19 cellular contexts compared by ENCODE assay signal in genomic region chr18:26648509-26649192, GRCh38.
DNase-seq lines count a peak whose midpoint lies in the region; ATAC-seq, FAIRE-seq and TF ChIP-seq lines count a peak whose summit lies in the region.
"Had no signal": no experiment of that assay in that cellular context is flagged by ENCODE, and none has a peak within 500 bp of the region (broad histone marks: within the 10 kb centered on the region; RNA-seq: fewer than 3 reads in every experiment).

No MANE protein-coding gene starts in this region.

- no peaks in the 10 kb centered on the region for H3K36me3 ChIP-seq in mesendoderm (ENCODE audit: control insufficient read depth, insufficient read depth, low read length)
- H3K36me3 ChIP-seq: BE2C, HAP-1 had no signal

- no peak overlapping the region for H4K5ac ChIP-seq in mesendoderm (ENCODE audit: low read length)

- peak; percentile 8 to 39 for DNase-seq in NCI-H524 (lab: John Stamatoyannopoulos, UW)
- DNase-seq in NCI-H524 treated with DMSO at 0.1 percent for 48 hours (lab: John Stamatoyannopoulos, UW) = no peak
- no peak for DNase-seq in GM12892 (ENCODE audit: insufficient read length)
- DNase-seq in NCI-H82 (lab: John Stamatoyannopoulos, UW) = peak; percentile 71
- peak; percentile 87 for DNase-seq in mesendoderm
- no peak for DNase-seq in SIG-M5 treated with dmso at 0.1 percent for 504 hours (lab: John Stamatoyannopoulos, UW; ENCODE audit: unreplicated experiment)
- no peak for DNase-seq in occipital lobe (lab: John Stamatoyannopoulos, UW)
- DNase-seq: 8988T; Calu3; CD4-positive, alpha-beta T cell; DMS79 treated with DMSO at 0.1 percent for 48 hours; MV-4-11; NCI-H1930; SHP77; T-helper 17 cell had no signal

- H3K56ac ChIP-seq in mesendoderm (ENCODE audit: low read length) = peak overlapping the region; percentile 58

- no peak overlapping the region for H3K4ac ChIP-seq in mesendoderm (ENCODE audit: low read depth, low read length)

- no peak overlapping the region for H2AK5ac ChIP-seq in mesendoderm (ENCODE audit: low read length)

- peak; percentile 21 for FAIRE-seq in GM12892 (lab: Jason Lieb, UNC)
- FAIRE-seq: G401.6 had no signal

- no peak overlapping the region for H2BK15ac ChIP-seq in mesendoderm (replicated peaks; ENCODE audit: low read depth)

- H3K27me3 ChIP-seq in mesendoderm (ENCODE audit: insufficient read depth, low read length, poor library complexity) = no peaks in the 10 kb centered on the region
- H3K27me3 ChIP-seq: BE2C had no signal

- no CpG with 5 or more reads among the region's 6 CpGs for WGBS in mesendoderm (ENCODE audit: extremely low coverage, insufficient coverage, low lambda C conversion rate)

- H2BK120ac ChIP-seq in mesendoderm (ENCODE audit: low read depth, low read length) = no peak overlapping the region

- H3K79me2 ChIP-seq in mesendoderm (ENCODE audit: control insufficient read depth, insufficient read depth, low read length) = no peaks in the 10 kb centered on the region

- H3K18ac ChIP-seq in mesendoderm (ENCODE audit: low read length) = no peak overlapping the region

- no peak overlapping the region for H4K8ac ChIP-seq in mesendoderm (ENCODE audit: low read depth, low read length)

- peaks cover 18% of the 10 kb centered on the region for H3K4me1 ChIP-seq in mesendoderm (ENCODE audit: control insufficient read depth, low read depth, low read length)

- peak overlapping the region; percentile 91 for H2BK5ac ChIP-seq in mesendoderm (ENCODE audit: low read length)

- H3K4me3 ChIP-seq in mesendoderm (ENCODE audit: low read length) = no peak overlapping the region
- H3K4me3 ChIP-seq: HAP-1 had no signal

- no peak overlapping the region for H3K4me2 ChIP-seq in mesendoderm (ENCODE audit: low read length)

- no peak overlapping the region for H3K23ac ChIP-seq in mesendoderm (ENCODE audit: low read length)

- H3K79me1 ChIP-seq in mesendoderm (ENCODE audit: low read length) = no peaks in the 10 kb centered on the region

- TF ChIP-seq POLR2A in GM12892 (IDR thresholded peaks at IDR 0.05; ENCODE audit: low read depth, low read length) = no peak

- no peak for ATAC-seq in HG03571 (IDR thresholded peaks at IDR 0.05; ENCODE audit: unreplicated experiment)
- ATAC-seq: T-helper 17 cell had no signal

- no peak overlapping the region for H3K9ac ChIP-seq in mesendoderm (ENCODE audit: low read length)

- H3K27ac ChIP-seq in mesendoderm (ENCODE audit: low read depth, low read length) = peak overlapping the region; percentile 77

Comparison
In these comparisons a context has a peak if more than half of its experiments do, and no peak if none do; other contexts are left out.
1. DNase-seq: peak in NCI-H524 (2 of 2), NCI-H82 (single experiment) and mesendoderm (single experiment); none in NCI-H524 treated with DMSO at 0.1 percent for 48 hours (single experiment), GM12892 (single experiment), SIG-M5 treated with dmso at 0.1 percent for 504 hours (single experiment) and occipital lobe (single experiment).